In the genomic region with DNA sequence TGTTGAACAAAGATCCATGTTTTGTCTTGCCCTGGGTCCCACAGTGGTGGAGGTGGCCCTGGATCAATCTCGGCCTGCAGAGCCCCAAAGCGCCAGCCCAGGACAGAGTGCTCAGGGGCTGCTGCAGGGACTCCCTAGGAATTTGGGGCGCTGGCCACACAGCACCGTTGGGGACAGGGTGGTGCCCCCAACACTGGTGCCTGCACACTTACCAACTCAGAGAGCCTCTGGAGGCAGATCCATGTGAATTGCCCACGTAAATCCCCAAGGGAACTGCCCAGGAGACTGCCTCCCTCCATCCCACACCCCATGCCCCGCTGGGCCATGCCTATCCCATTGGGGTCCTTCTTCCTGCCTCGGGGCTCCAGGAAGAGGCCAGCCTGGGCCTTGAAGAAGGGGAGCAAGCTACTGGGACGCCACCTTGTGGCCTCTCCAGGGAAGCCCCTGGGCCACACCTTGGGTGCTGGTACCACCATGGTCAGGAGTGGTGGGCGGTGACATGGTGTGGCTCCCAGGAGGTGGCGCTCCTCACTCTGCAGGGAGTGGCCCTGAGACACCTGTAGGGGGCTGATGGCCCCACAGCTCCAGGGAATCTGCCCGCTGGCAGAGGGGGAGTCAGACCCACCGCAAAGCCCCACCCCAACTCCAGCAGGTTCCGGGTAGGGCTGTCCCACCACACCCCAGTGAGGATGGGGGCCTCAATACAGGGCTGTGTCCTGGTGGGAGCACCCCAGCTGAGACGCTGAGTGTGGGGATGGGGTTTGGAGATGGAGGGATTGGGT, we compare ENCODE assay signal across 1 cellular context.
TF ChIP-seq lines count a peak whose summit lies in the region.

No MANE protein-coding gene starts in this region.

TF ChIP-seq in K562, 482 proteins besides CTCF, POLR2A, EP300 and RAD21 (continues in another document):
- TF ChIP-seq SMAD4 (CRISPR knock-in tag; conservative IDR thresholded peaks at IDR 0.05) = 0 out of 2 replicates have a peak, but pooled peaks have one; percentile 40
- no peak for TF ChIP-seq ILF3 (IDR thresholded peaks at IDR 0.05; ENCODE audit: borderline replicate concordance)
- 0 out of 2 replicates have a peak, but pooled peaks have one; percentile 48 for TF ChIP-seq SMARCA5 (IDR thresholded peaks at IDR 0.05)
- peak; percentile 67; the same call in 1 of the 2 replicates for TF ChIP-seq ZNF263 (CRISPR knock-in tag; IDR thresholded peaks at IDR 0.05; ENCODE audit: borderline replicate concordance)
- peak; percentile 64; the same call in 1 of the 2 replicates for TF ChIP-seq MTA1 (IDR thresholded peaks at IDR 0.05; ENCODE audit: borderline replicate concordance)
- TF ChIP-seq, protein P1, sequence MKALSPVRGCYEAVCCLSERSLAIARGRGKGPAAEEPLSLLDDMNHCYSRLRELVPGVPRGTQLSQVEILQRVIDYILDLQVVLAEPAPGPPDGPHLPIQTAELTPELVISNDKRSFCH (CRISPR knock-in tag; IDR thresholded peaks at IDR 0.05) = no peak
- TF ChIP-seq, protein P1 (tag; IDR thresholded peaks at IDR 0.05) = peak; percentile 61; the same call in 1 of the 2 replicates
- TF ChIP-seq KLF13 (tag; IDR thresholded peaks at IDR 0.05; ENCODE audit: borderline replicate concordance, low read depth) = peak; percentile 65; the same call in 1 of the 2 replicates
- no peak for TF ChIP-seq ZNF586 (CRISPR knock-in tag; conservative IDR thresholded peaks at IDR 0.05)
- TF ChIP-seq EP400 (IDR thresholded peaks at IDR 0.05) = peak; percentile 38; the same call in 1 of the 2 replicates
- peak; percentile 70 for TF ChIP-seq JUN (IDR thresholded peaks at IDR 0.05; ENCODE audit: borderline replicate concordance, low read depth, low read length)
- TF ChIP-seq JUN (CRISPR knock-in tag; IDR thresholded peaks at IDR 0.05; ENCODE audit: borderline replicate concordance) = no peak
- peak; percentile 19; the same call in 1 of the 2 replicates for TF ChIP-seq ZNF511 (CRISPR knock-in tag; IDR thresholded peaks at IDR 0.05)
- no peak for TF ChIP-seq BRF1 (IDR thresholded peaks at IDR 0.05; ENCODE audit: borderline replicate concordance, extremely low read depth, insufficient read length)
- no peak for TF ChIP-seq GABPB2 (CRISPR knock-in tag; conservative IDR thresholded peaks at IDR 0.05)
- no peak for TF ChIP-seq ZNF347 (CRISPR knock-in tag; IDR thresholded peaks at IDR 0.05; ENCODE audit: low read depth)
- TF ChIP-seq L3MBTL2 (IDR thresholded peaks at IDR 0.05) = peak; percentile 32
- TF ChIP-seq ETV1 (tag; conservative IDR thresholded peaks at IDR 0.05; ENCODE audit: low read depth) = peak; percentile 25; the same call in 1 of the 2 replicates
- 0 out of 2 replicates have a peak, but pooled peaks have one; percentile 26 for TF ChIP-seq ZNF764 (CRISPR knock-in tag; IDR thresholded peaks at IDR 0.05; ENCODE audit: low read depth)
- no peak for TF ChIP-seq ZC3H8 (IDR thresholded peaks at IDR 0.05)
- TF ChIP-seq RFX5 (IDR thresholded peaks at IDR 0.05; ENCODE audit: low read depth, low read length) = no peak
- no peak for TF ChIP-seq FOXJ3 (CRISPR knock-in tag; IDR thresholded peaks at IDR 0.05)
- 0 out of 2 replicates have a peak, but pooled peaks have one; percentile 5 for TF ChIP-seq NFE2 (IDR thresholded peaks at IDR 0.05; ENCODE audit: low read depth)
- TF ChIP-seq GABPB1 (CRISPR knock-in tag; IDR thresholded peaks at IDR 0.05) = peak; percentile 67; the same call in 1 of the 2 replicates
- no peak for TF ChIP-seq GATA2 (CRISPR knock-in tag; IDR thresholded peaks at IDR 0.05)
- TF ChIP-seq, protein P2, sequence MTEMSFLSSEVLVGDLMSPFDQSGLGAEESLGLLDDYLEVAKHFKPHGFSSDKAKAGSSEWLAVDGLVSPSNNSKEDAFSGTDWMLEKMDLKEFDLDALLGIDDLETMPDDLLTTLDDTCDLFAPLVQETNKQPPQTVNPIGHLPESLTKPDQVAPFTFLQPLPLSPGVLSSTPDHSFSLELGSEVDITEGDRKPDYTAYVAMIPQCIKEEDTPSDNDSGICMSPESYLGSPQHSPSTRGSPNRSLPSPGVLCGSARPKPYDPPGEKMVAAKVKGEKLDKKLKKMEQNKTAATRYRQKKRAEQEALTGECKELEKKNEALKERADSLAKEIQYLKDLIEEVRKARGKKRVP (CRISPR knock-in tag; IDR thresholded peaks at IDR 0.05) = no peak
- TF ChIP-seq EZH2 (IDR thresholded peaks at IDR 0.05; ENCODE audit: borderline replicate concordance, low read depth, low read length) = no peak
- TF ChIP-seq DNMT1 (IDR thresholded peaks at IDR 0.05) = no peak
- no peak for TF ChIP-seq ZNF184 (CRISPR knock-in tag; IDR thresholded peaks at IDR 0.05)
- no peak for TF ChIP-seq ERF (CRISPR knock-in tag; IDR thresholded peaks at IDR 0.05)
- peak; percentile 62 to 93 for TF ChIP-seq MAZ (CRISPR knock-in tag; conservative IDR thresholded peaks at IDR 0.05 in 1 of 2, IDR thresholded peaks at IDR 0.05 in 1 of 2)
- TF ChIP-seq NBN (IDR thresholded peaks at IDR 0.05; ENCODE audit: low read depth) = peak; percentile 59; the same call in 1 of the 2 replicates
- TF ChIP-seq, protein P3, sequence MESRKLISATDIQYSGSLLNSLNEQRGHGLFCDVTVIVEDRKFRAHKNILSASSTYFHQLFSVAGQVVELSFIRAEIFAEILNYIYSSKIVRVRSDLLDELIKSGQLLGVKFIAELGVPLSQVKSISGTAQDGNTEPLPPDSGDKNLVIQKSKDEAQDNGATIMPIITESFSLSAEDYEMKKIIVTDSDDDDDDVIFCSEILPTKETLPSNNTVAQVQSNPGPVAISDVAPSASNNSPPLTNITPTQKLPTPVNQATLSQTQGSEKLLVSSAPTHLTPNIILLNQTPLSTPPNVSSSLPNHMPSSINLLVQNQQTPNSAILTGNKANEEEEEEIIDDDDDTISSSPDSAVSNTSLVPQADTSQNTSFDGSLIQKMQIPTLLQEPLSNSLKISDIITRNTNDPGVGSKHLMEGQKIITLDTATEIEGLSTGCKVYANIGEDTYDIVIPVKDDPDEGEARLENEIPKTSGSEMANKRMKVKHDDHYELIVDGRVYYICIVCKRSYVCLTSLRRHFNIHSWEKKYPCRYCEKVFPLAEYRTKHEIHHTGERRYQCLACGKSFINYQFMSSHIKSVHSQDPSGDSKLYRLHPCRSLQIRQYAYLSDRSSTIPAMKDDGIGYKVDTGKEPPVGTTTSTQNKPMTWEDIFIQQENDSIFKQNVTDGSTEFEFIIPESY (CRISPR knock-in tag; IDR thresholded peaks at IDR 0.05) = peak; percentile 79
- TF ChIP-seq ARID1B (IDR thresholded peaks at IDR 0.05) = no peak
- TF ChIP-seq CTCFL (IDR thresholded peaks at IDR 0.05; ENCODE audit: borderline replicate concordance, insufficient read depth, low read depth, low read length, poor library complexity, severe bottlenecking) = peak; percentile 86
- TF ChIP-seq ZNF311 (CRISPR knock-in tag; IDR thresholded peaks at IDR 0.05) = no peak
- TF ChIP-seq, protein P4, sequence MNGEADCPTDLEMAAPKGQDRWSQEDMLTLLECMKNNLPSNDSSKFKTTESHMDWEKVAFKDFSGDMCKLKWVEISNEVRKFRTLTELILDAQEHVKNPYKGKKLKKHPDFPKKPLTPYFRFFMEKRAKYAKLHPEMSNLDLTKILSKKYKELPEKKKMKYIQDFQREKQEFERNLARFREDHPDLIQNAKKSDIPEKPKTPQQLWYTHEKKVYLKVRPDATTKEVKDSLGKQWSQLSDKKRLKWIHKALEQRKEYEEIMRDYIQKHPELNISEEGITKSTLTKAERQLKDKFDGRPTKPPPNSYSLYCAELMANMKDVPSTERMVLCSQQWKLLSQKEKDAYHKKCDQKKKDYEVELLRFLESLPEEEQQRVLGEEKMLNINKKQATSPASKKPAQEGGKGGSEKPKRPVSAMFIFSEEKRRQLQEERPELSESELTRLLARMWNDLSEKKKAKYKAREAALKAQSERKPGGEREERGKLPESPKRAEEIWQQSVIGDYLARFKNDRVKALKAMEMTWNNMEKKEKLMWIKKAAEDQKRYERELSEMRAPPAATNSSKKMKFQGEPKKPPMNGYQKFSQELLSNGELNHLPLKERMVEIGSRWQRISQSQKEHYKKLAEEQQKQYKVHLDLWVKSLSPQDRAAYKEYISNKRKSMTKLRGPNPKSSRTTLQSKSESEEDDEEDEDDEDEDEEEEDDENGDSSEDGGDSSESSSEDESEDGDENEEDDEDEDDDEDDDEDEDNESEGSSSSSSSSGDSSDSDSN (IDR thresholded peaks at IDR 0.05; ENCODE audit: borderline replicate concordance in 1 of 2, low read depth in 2 of 2, low read length in 2 of 2) = 0 out of 4 replicates have a peak, but pooled peaks of 1 of the 2 experiments have one; percentile 46
- peak; percentile 60 for TF ChIP-seq RBFOX2 (IDR thresholded peaks at IDR 0.05; ENCODE audit: low read depth, low read length)
- no peak for TF ChIP-seq NFATC3 (IDR thresholded peaks at IDR 0.05)
- no peak for TF ChIP-seq THAP7 (CRISPR knock-in tag; IDR thresholded peaks at IDR 0.05)
- TF ChIP-seq CBX5 (IDR thresholded peaks at IDR 0.05; ENCODE audit: borderline replicate concordance, low read depth) = peak; percentile 58; the same call in 1 of the 2 replicates
- TF ChIP-seq PRDM10 (IDR thresholded peaks at IDR 0.05; ENCODE audit: partially characterized antibody) = peak; percentile 57
- no peak for TF ChIP-seq MCM3 (IDR thresholded peaks at IDR 0.05)
- peak; percentile 86 for TF ChIP-seq GATAD2A (IDR thresholded peaks at IDR 0.05)
- TF ChIP-seq HES1 (IDR thresholded peaks at IDR 0.05; ENCODE audit: low read depth) = no peak
